ENCODE assay signal across 8 cellular contexts in the genomic region with DNA sequence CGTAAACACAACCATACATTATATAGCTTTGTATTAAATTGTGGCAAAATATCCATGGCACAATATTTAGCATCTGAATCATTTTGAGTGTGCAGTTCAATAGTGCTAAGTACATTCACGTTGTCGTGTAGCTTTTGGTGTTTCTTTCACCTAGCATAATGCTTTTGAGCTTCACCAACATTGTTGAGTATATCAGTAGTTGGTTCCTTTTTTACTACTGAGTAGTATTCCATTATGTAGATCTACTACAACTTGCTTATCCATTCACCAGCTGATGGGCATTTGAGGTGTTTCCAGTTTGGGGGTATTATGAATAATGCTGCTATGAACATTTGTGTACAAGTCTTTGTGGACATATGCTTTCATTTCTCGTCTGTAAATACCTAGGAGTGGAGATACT.
"Had no signal": no experiment of that assay in that cellular context is flagged by ENCODE, and none has a peak within 500 bp of the region (broad histone marks: within the 10 kb centered on the region; RNA-seq: fewer than 3 reads in every experiment).

No MANE protein-coding gene starts in this region.

- H3K9me3 Mint-ChIP-seq: H9, HFFc6 had no signal

- H3K27me3 Mint-ChIP-seq: IgD-negative memory B cell had no signal

- DNase-seq: GM23248, GOT3, H9, HCEC 1CT, HFFc6, KG1 had no signal

- H3K4me1 Mint-ChIP-seq: H9, IgD-negative memory B cell had no signal

- H3K27ac ChIP-seq: GM23248 had no signal

- FAIRE-seq: HTR-8/SVneo had no signal

- H3K4me3 Mint-ChIP-seq: H9, HFFc6, IgD-negative memory B cell had no signal

- H3K27ac Mint-ChIP-seq: H9, HFFc6, IgD-negative memory B cell had no signal

- H3K4me3 ChIP-seq: GM23248 had no signal
